ENCODE assay signal across 8 cellular contexts in the genomic region with DNA sequence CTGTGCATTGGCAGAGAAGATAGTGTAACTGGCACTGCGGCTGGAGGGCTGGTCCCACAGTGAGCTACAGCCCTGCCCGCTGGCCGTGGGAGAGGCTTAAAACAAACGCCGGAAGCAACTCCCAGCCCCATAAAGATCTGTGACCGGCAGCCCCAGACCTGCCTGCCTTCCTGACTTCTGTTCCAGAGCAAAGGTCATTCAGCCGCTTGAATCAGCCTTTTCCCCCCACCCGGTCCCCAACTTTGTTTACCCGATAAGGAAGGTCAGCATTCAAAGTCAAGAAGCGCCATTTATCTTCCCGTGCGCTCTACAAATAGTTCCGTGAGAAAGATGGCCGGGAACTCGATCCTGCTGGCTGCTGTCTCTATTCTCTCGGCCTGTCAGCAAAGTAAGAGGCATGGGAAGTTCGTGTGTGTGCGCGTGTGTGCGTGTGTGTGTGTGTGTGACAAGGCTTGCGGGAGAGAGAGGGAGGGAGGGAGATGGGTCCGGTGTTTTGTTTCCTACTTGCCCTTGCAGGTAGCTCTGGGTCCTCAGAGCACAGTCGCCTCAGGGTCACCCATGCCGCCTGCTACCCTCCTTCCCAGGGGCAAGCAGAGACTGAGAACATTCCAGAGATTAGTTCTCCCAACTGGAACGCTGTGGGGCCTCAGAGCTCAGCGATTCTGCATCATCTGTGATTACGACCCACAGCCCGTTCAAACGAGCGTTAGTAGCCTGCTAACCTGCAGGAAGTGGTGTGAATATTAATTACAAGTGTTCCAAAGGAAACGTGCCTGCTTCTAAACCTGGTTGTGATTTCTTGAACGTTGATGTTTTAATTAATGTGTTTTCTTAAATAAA. TPM values are rescaled to one million over a fixed set of nuclear protein-coding genes. Genes with fewer than 3 reads are reported as not detected.
DNase-seq lines count a peak whose midpoint lies in the region; ATAC-seq and TF ChIP-seq lines count a peak whose summit lies in the region.

TSS of gene MGST2 (plus strand) at position 130 of the 840 bp plus-strand sequence. CDS start at position 331, 201 bp downstream.

- no peaks in the 10 kb centered on the region for H3K9me3 ChIP-seq in OCI-LY1 (ENCODE audit: low read length)
- H3K9me3 ChIP-seq in neural progenitor cell (ENCODE audit: low read depth): no peaks in the 10 kb centered on the region

- H3K27ac ChIP-seq in OCI-LY1 (ENCODE audit: low read depth, low read length, poor library complexity, severe bottlenecking): peak within 1 kb of the TSS; percentile 6
- H3K27ac ChIP-seq in neural progenitor cell: no peak within 1 kb of the TSS

- no peaks in the 10 kb centered on the region for H3K9me2 ChIP-seq in OCI-LY1 (ENCODE audit: low read depth, low read length)

- no peak for TF ChIP-seq CTCF in OCI-LY1 (IDR thresholded peaks at IDR 0.05; ENCODE audit: low read length)
- TF ChIP-seq CTCF in neural progenitor cell (IDR thresholded peaks at IDR 0.05): no peak

- DNase-seq in DMS53 treated with DMSO at 0.1 percent for 48 hours (lab: John Stamatoyannopoulos, UW; ENCODE audit: unreplicated experiment): peak; percentile 60
- DNase-seq in glomerular endothelial cell (ENCODE audit: extremely low read depth, low read depth, low spot score): no peak
- peak; percentile 73 for DNase-seq in neural progenitor cell (ENCODE audit: low spot score)
- DNase-seq in 8988T: no peak

- H3K9ac ChIP-seq in OCI-LY1 (ENCODE audit: low read length): peak within 1 kb of the TSS; percentile 78
- H3K9ac ChIP-seq in neural progenitor cell: no peak within 1 kb of the TSS

- H3K9me3 Mint-ChIP-seq in activated naive CD4-positive, alpha-beta T cell treated with anti-CD3 and anti-CD28 coated beads, Interleukin-2, amount 50 U/mL, for 24 hours: no peaks in the 10 kb centered on the region
- peaks cover under 1% of the 10 kb centered on the region for H3K9me3 Mint-ChIP-seq in neural progenitor cell

- H3F3A ChIP-seq in OCI-LY1 (ENCODE audit: insufficient read depth, low read length): no peaks in the 10 kb centered on the region
- H3F3A ChIP-seq in neural progenitor cell (ENCODE audit: low read depth): peaks cover 22% of the 10 kb centered on the region

- H3K27ac Mint-ChIP-seq in activated naive CD4-positive, alpha-beta T cell treated with anti-CD3 and anti-CD28 coated beads, Interleukin-2, amount 50 U/mL, for 24 hours: peak within 1 kb of the TSS; percentile 43
- H3K27ac Mint-ChIP-seq in neural progenitor cell: peak within 1 kb of the TSS; percentile 96

- no peaks in the 10 kb centered on the region for H3K27me3 Mint-ChIP-seq in activated naive CD4-positive, alpha-beta T cell treated with anti-CD3 and anti-CD28 coated beads, Interleukin-2, amount 50 U/mL, for 24 hours
- H3K27me3 Mint-ChIP-seq in neural progenitor cell (ENCODE audit: insufficient read depth, low read depth): peaks cover 4% of the 10 kb centered on the region

- H3K4me1 ChIP-seq in OCI-LY1 (ENCODE audit: insufficient read depth, low read length, severe bottlenecking) (peaks cover 16% of the 10 kb centered on the region), neural progenitor cell (peaks cover 17% of the 10 kb centered on the region)

- ATAC-seq in GM19468 (IDR thresholded peaks at IDR 0.05; ENCODE audit: extremely low read depth, unreplicated experiment): peak; percentile 76
- ATAC-seq in HG03575 (IDR thresholded peaks at IDR 0.05; ENCODE audit: extremely low read depth, insufficient number of reproducible peaks, low FRiP score, unreplicated experiment): peak; percentile 36

- H3K4me2 ChIP-seq in OCI-LY1 (ENCODE audit: low read length) (peak within 1 kb of the TSS; percentile 80), neural progenitor cell (peak within 1 kb of the TSS; percentile 77)

- no peaks in the 10 kb centered on the region for H3K36me3 Mint-ChIP-seq in activated naive CD4-positive, alpha-beta T cell treated with anti-CD3 and anti-CD28 coated beads, Interleukin-2, amount 50 U/mL, for 24 hours
- no peaks in the 10 kb centered on the region for H3K36me3 Mint-ChIP-seq in neural progenitor cell

- peak within 1 kb of the TSS; percentile 78 for H3K4me3 ChIP-seq in OCI-LY1 (ENCODE audit: low read depth, low read length, poor library complexity, severe bottlenecking)
- H3K4me3 ChIP-seq in neural progenitor cell: peak within 1 kb of the TSS; percentile 41

- H3K36me3 ChIP-seq in OCI-LY1 (ENCODE audit: insufficient read depth, low read length): no peaks in the 10 kb centered on the region
- no peaks in the 10 kb centered on the region for H3K36me3 ChIP-seq in neural progenitor cell

- H3K27me3 ChIP-seq in OCI-LY1 (ENCODE audit: insufficient read depth, low read length) (no peaks in the 10 kb centered on the region), neural progenitor cell (no peaks in the 10 kb centered on the region)

- H3K79me2 ChIP-seq in OCI-LY1 (ENCODE audit: insufficient read depth, low read length) (no peaks in the 10 kb centered on the region), neural progenitor cell (ENCODE audit: low read depth) (no peaks in the 10 kb centered on the region)

- H2AFZ ChIP-seq in OCI-LY1 (ENCODE audit: low read length) (peak within 1 kb of the TSS; percentile 86), neural progenitor cell (replicated peaks) (peak within 1 kb of the TSS; percentile 94)

- H4K20me1 ChIP-seq in OCI-LY1 (ENCODE audit: insufficient read depth, low read length): no peaks in the 10 kb centered on the region
- H4K20me1 ChIP-seq in neural progenitor cell (ENCODE audit: low read depth): no peaks in the 10 kb centered on the region

- peaks cover 18% of the 10 kb centered on the region for H3K4me1 Mint-ChIP-seq in activated naive CD4-positive, alpha-beta T cell treated with anti-CD3 and anti-CD28 coated beads, Interleukin-2, amount 50 U/mL, for 24 hours
- peaks cover 33% of the 10 kb centered on the region for H3K4me1 Mint-ChIP-seq in neural progenitor cell

- H3K4me3 Mint-ChIP-seq in activated naive CD4-positive, alpha-beta T cell treated with anti-CD3 and anti-CD28 coated beads, Interleukin-2, amount 50 U/mL, for 24 hours: peak within 1 kb of the TSS; percentile 83
- H3K4me3 Mint-ChIP-seq in neural progenitor cell: peak within 1 kb of the TSS; percentile 87

RNA-seq across cellular contexts. Expression of gene MGST2, which starts in this region (rescaled TPM):
- total RNA-seq in glomerular endothelial cell: 133 and 143 TPM in 2 replicates
- total RNA-seq in neural progenitor cell (ENCODE audit: low replicate concordance): 4.4 and 7.1 TPM in 2 replicates

Comparison
In these comparisons a context has a peak if more than half of its experiments do, and no peak if none do; other contexts are left out.
1. RNA of gene MGST2 (total RNA-seq): 133 to 143 TPM in glomerular endothelial cell; 4.4 to 7.1 TPM in neural progenitor cell; every median in the first group is over 10 times any median in the second.
2. DNase-seq: peak in DMS53 treated with DMSO at 0.1 percent for 48 hours (single experiment) and neural progenitor cell (single experiment); none in glomerular endothelial cell (single experiment) and 8988T (single experiment).